Comparison of ENCODE assay signal across 8 cellular contexts in genomic region chr2:74507145-74507925, GRCh38. TPM values are rescaled to one million over a fixed set of nuclear protein-coding genes. Genes with fewer than 3 reads are reported as not detected.
DNase-seq lines count a peak whose midpoint lies in the region; ATAC-seq and TF ChIP-seq lines count a peak whose summit lies in the region.

TSS of gene PCGF1 (minus strand) at chr2:74507695. CDS start at chr2:74507668, 27 bp downstream.

- intact Hi-C loops in activated CD4-positive, alpha-beta T cell treated with anti-CD3 and anti-CD28 coated beads for 36 hours (cut with DNase I, micrococcal nuclease): loop anchor here (1.0 to 5.0 kb wide), 10 partner anchors 22 to 770 kb away; partner anchors contain the start of genes AUP1 (in 2 of the 2), HTRA2 (in 2 of the 2), TTC31 (in 2 of the 2) and DOK1 (in 1 of the 2)

- peak; percentile 57 for TF ChIP-seq CTCF in BJ (IDR thresholded peaks at IDR 0.05; ENCODE audit: insufficient read depth, low read depth, low read length)
- TF ChIP-seq CTCF in choroid plexus epithelial cell (conservative IDR thresholded peaks at IDR 0.05; ENCODE audit: low read depth, low read length): peak; percentile 57

- H3K27ac Mint-ChIP-seq in activated CD4-positive, alpha-beta T cell treated with anti-CD3 and anti-CD28 coated beads for 36 hours: peak within 1 kb of the TSS; percentile 99

- peaks cover 34% of the 10 kb centered on the region for H3K36me3 Mint-ChIP-seq in activated CD4-positive, alpha-beta T cell treated with anti-CD3 and anti-CD28 coated beads for 36 hours (ENCODE audit: low read depth)

- H3K36me3 ChIP-seq in BJ (ENCODE audit: control insufficient read depth, insufficient read depth, low read length): peaks cover 11% of the 10 kb centered on the region

- H3K27me3 ChIP-seq in BJ (ENCODE audit: control insufficient read depth, insufficient read depth, low read length): peaks cover 1% of the 10 kb centered on the region; the same call in 1 of the 2 replicates

- H3K4me3 ChIP-seq in BJ (ENCODE audit: low read depth, low read length): peak within 1 kb of the TSS; percentile 95
- H3K4me3 ChIP-seq in choroid plexus epithelial cell (ENCODE audit: low read depth, low read length): peak within 1 kb of the TSS; percentile 100

- DNase-seq in BJ (ENCODE audit: low read depth) (peak; percentile 91), GM19238 (ENCODE audit: insufficient read length, low spot score) (peak; percentile 98), NCI-H524 (lab: John Stamatoyannopoulos, UW) (peak; percentile 99), choroid plexus epithelial cell (ENCODE audit: low read depth) (peak; percentile 99), kidney tubule cell (ENCODE audit: low spot score) (peak; percentile 98)
- peak; percentile 99 for DNase-seq in activated CD4-positive, alpha-beta T cell treated with anti-CD3 and anti-CD28 coated beads for 36 hours
- peak; percentile 98 to 99 (median 99) for DNase-seq in stimulated activated CD4-positive, alpha-beta T cell treated with anti-CD3 and anti-CD28 coated beads, Interleukin-1b, Interleukin-23, amount 100 ng/mL, for 24 hours (ENCODE audit: low read depth in 4 of 4, low spot score in 1 of 4)

- H3K4me3 Mint-ChIP-seq in activated CD4-positive, alpha-beta T cell treated with anti-CD3 and anti-CD28 coated beads for 36 hours: peak within 1 kb of the TSS; percentile 93

- CTCF ChIA-PET in BJ (lab: Yijun Ruan, JAX): interaction anchor here (1.0 to 3.1 kb wide), 6 partner anchors 11 to 82 kb away, joined by 3 to 8 read pairs (median 4); no protein-coding TSS in a partner anchor
- CTCF ChIA-PET in activated CD4-positive, alpha-beta T cell treated with anti-CD3 and anti-CD28 coated beads for 36 hours (lab: Charles Lee): interaction anchor here (0.5 to 2.0 kb wide), 3 partner anchors 27 to 1869 kb away, joined by 3 to 4 read pairs (median 3); no protein-coding TSS in a partner anchor

- no peaks in the 10 kb centered on the region for H3K9me3 Mint-ChIP-seq in activated CD4-positive, alpha-beta T cell treated with anti-CD3 and anti-CD28 coated beads for 36 hours (ENCODE audit: low read depth)

- POLR2A ChIA-PET in BJ (lab: Charles Lee): no interaction called here
- POLR2A ChIA-PET in activated CD4-positive, alpha-beta T cell treated with anti-CD3 and anti-CD28 coated beads for 36 hours (lab: Charles Lee): interaction anchor here (0.9 kb wide), 1 partner anchor 9 kb away, joined by 3 read pairs; no protein-coding TSS in a partner anchor

- H3K4me1 Mint-ChIP-seq in activated CD4-positive, alpha-beta T cell treated with anti-CD3 and anti-CD28 coated beads for 36 hours: peaks cover 40% of the 10 kb centered on the region

- ATAC-seq in HG03442 (IDR thresholded peaks at IDR 0.05; ENCODE audit: unreplicated experiment): peak; percentile 87
- ATAC-seq in activated CD4-positive, alpha-beta T cell treated with anti-CD3 and anti-CD28 coated beads for 36 hours: peak; percentile 92

- H3K27me3 Mint-ChIP-seq in activated CD4-positive, alpha-beta T cell treated with anti-CD3 and anti-CD28 coated beads for 36 hours: peaks cover 38% of the 10 kb centered on the region

RNA-seq across cellular contexts. Expression of gene PCGF1, which starts in this region (rescaled TPM):
- 28.7 and 30.6 TPM in 2 replicates for polyA plus RNA-seq in BJ (2011; rRNA removed)
- 29.8 and 59.0 TPM in 2 replicates for polyA minus RNA-seq in BJ (2011; rRNA and poly(A)+ RNA removed)
- 10 to 100 TPM; 21.7 to 28.7 TPM for total RNA-seq in activated CD4-positive, alpha-beta T cell treated with anti-CD3 and anti-CD28 coated beads for 36 hours

Comparison
In these comparisons a context has a peak if more than half of its experiments do, and no peak if none do; other contexts are left out.
1. Peak in every context shown above with its lines: DNase-seq, ATAC-seq and H3K4me3 ChIP-seq.